Comparison of ENCODE assay signal across 8 cellular contexts in the genomic region with DNA sequence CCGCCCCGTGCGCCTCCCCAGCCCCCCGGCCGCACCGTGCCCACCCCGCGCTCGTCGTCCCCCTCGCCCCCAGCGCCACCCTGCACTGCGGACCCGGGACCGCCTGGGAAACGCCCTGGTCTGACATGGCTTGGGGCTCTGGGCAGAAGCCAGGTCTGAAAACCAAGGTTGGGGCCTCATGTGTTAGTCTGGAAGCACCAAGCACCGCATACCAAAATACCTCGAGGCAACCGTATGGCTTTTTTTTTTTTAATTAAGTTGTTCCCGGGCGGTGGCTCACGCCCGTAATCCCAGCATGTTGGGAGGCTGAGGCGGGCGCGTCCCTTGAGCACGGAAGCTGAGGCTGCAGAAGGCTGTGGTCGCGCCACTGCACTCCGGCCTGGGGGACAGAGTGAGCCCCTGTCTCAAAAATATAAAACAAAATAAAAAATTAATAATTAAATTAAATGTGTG.
A peak's percentile ranks its signal among the peaks of the same experiment; 100 is the strongest.
DNase-seq lines count a peak whose midpoint lies in the region; ATAC-seq lines count a peak whose summit lies in the region.

No MANE protein-coding gene starts in this region.

- H3K27ac ChIP-seq in KOPT-K1 (ENCODE audit: low read depth, low read length, poor library complexity, severe bottlenecking) (peak overlapping the region; percentile 99), skin epidermis (peak overlapping the region; percentile 67 to 100 (median 99))

- peak overlapping the region; percentile 32 to 57 (median 43) for H3K4me3 ChIP-seq in skin epidermis

- no peak for DNase-seq in activated naive CD8-positive, alpha-beta T cell treated with anti-CD3 and anti-CD28 coated beads, Interleukin-2, amount 10 ng/mL, durations not matched to agents 7 days and 5 days
- DNase-seq in hepatic stellate cell (ENCODE audit: low spot score) (peak; percentile 58), NCI-H2029 (lab: John Stamatoyannopoulos, UW) (no peak), amniotic stem cell (lab: John Stamatoyannopoulos, UW) (no peak)

- H3K4me3 Mint-ChIP-seq in activated naive CD8-positive, alpha-beta T cell treated with anti-CD3 and anti-CD28 coated beads, Interleukin-2, amount 10 ng/mL, durations not matched to agents 7 days and 5 days, result peak overlapping the region; percentile 92

- peaks cover 7% of the 10 kb centered on the region; the same call in 1 of the 2 replicates for H3K4me1 ChIP-seq in ES-I3 (ENCODE audit: insufficient read depth, low read length)

- H3K9me3 ChIP-seq in ES-I3 (ENCODE audit: control insufficient read depth, insufficient read depth, low read length) (no peaks in the 10 kb centered on the region), KOPT-K1 (ENCODE audit: insufficient read depth, low read length, poor library complexity, severe bottlenecking) (no peaks in the 10 kb centered on the region)

- H3K9ac ChIP-seq in ES-I3 (ENCODE audit: low read depth, low read length), result peak overlapping the region; percentile 61; the same call in 1 of the 2 replicates

- no peaks in the 10 kb centered on the region for H3K9me3 Mint-ChIP-seq in activated naive CD8-positive, alpha-beta T cell treated with anti-CD3 and anti-CD28 coated beads, Interleukin-2, amount 10 ng/mL, durations not matched to agents 7 days and 5 days

- peaks cover 30% of the 10 kb centered on the region for H3K4me1 Mint-ChIP-seq in activated naive CD8-positive, alpha-beta T cell treated with anti-CD3 and anti-CD28 coated beads, Interleukin-2, amount 10 ng/mL, durations not matched to agents 7 days and 5 days

- peak overlapping the region; percentile 79 for H3K27ac Mint-ChIP-seq in activated naive CD8-positive, alpha-beta T cell treated with anti-CD3 and anti-CD28 coated beads, Interleukin-2, amount 10 ng/mL, durations not matched to agents 7 days and 5 days

- ATAC-seq in GM21529 (IDR thresholded peaks at IDR 0.05; ENCODE audit: unreplicated experiment), result peak; percentile 23
- peak; percentile 6 for ATAC-seq in activated naive CD8-positive, alpha-beta T cell treated with anti-CD3 and anti-CD28 coated beads, Interleukin-2, amount 10 ng/mL, durations not matched to agents 7 days and 5 days (ENCODE audit: low read depth)

- H3K36me3 Mint-ChIP-seq in activated naive CD8-positive, alpha-beta T cell treated with anti-CD3 and anti-CD28 coated beads, Interleukin-2, amount 10 ng/mL, durations not matched to agents 7 days and 5 days, result peaks cover 5% of the 10 kb centered on the region

- no peaks in the 10 kb centered on the region for H3K36me3 ChIP-seq in ES-I3 (ENCODE audit: insufficient read depth, low read length)
- H3K36me3 ChIP-seq in KOPT-K1 (ENCODE audit: insufficient read depth, low read length), result no peaks in the 10 kb centered on the region

- POLR2A ChIA-PET in activated naive CD8-positive, alpha-beta T cell treated with anti-CD3 and anti-CD28 coated beads, Interleukin-2, amount 10 ng/mL, durations not matched to agents 7 days and 5 days (lab: Charles Lee), result interaction anchor here (0.8 to 7.3 kb wide), 26 partner anchors 9 to 145 kb away, joined by 3 to 498 read pairs (median 13); partner anchors contain the start of gene CHD2

- H3K27me3 Mint-ChIP-seq in activated naive CD8-positive, alpha-beta T cell treated with anti-CD3 and anti-CD28 coated beads, Interleukin-2, amount 10 ng/mL, durations not matched to agents 7 days and 5 days, result no peaks in the 10 kb centered on the region
